ENCODE assay signal across 19 cellular contexts in genomic region chr7:25858200-25858561, GRCh38.
DNase-seq lines count a peak whose midpoint lies in the region; TF ChIP-seq lines count a peak whose summit lies in the region.
"Had no signal": no experiment of that assay in that cellular context is flagged by ENCODE, and none has a peak within 500 bp of the region (broad histone marks: within the 10 kb centered on the region; RNA-seq: fewer than 3 reads in every experiment).

No MANE protein-coding gene starts in this region.

- no peaks in the 10 kb centered on the region for H3K36me3 ChIP-seq in adipocyte (ENCODE audit: control insufficient read depth, insufficient read depth, low read length, severe bottlenecking)
- H3K36me3 ChIP-seq in mesenchymal stem cell (ENCODE audit: control insufficient read depth in 1 of 2, insufficient read depth in 2 of 2, low read depth in 1 of 2, low read length in 2 of 2): no peaks in the 10 kb centered on the region
- no peaks in the 10 kb centered on the region for H3K36me3 ChIP-seq in transverse colon
- H3K36me3 ChIP-seq: ascending aorta, esophagus muscularis mucosa, uterus had no signal

- no peak overlapping the region for H2AFZ ChIP-seq in mesenchymal stem cell (ENCODE audit: low read depth, low read length)
- H2AFZ ChIP-seq: PC-9 had no signal

- H3K9ac ChIP-seq in adipocyte (ENCODE audit: low read length) (no peak overlapping the region), mesenchymal stem cell (ENCODE audit: low read length) (no peak overlapping the region)
- H3K9ac ChIP-seq: KMS-11 had no signal

- H3K9me3 ChIP-seq in adipocyte (ENCODE audit: control insufficient read depth, low read length) (no peaks in the 10 kb centered on the region), mesenchymal stem cell (ENCODE audit: control insufficient read depth, low read length) (no peaks in the 10 kb centered on the region), transverse colon (no peaks in the 10 kb centered on the region)
- H3K9me3 ChIP-seq: esophagus muscularis mucosa, uterus had no signal

- DNase-seq in NCI-H510A treated with DMSO at 0.1 percent for 48 hours (lab: John Stamatoyannopoulos, UW) (peak; percentile 70), NCI-H510A (lab: John Stamatoyannopoulos, UW) (no peak), adipocyte (ENCODE audit: low read depth) (no peak), mesenchymal stem cell (no peak), transverse colon (no peak), iPS-NIHi7 (ENCODE audit: extremely low spot score) (no peak), ecto neural progenitor cell (ENCODE audit: low spot score) (no peak), NCI-H1436 (lab: John Stamatoyannopoulos, UW) (no peak)
- DNase-seq: activated naive CD4-positive, alpha-beta T cell treated with anti-CD3 and anti-CD28 coated beads, Interleukin-2, amount 50 U/mL, for 16 hours; activated T-cell treated with anti-CD3 and anti-CD28 coated beads, Interleukin-2, amount 50 U/mL, for 4 hours; effector CD4-positive, alpha-beta T cell; HFFc6; natural killer cell; PC-9; stimulated activated CD4-positive, alpha-beta T cell treated with anti-CD3 and anti-CD28 coated beads, Interleukin-4, amount 100 ng/mL, for 24 hours had no signal

- H3K4ac ChIP-seq in mesenchymal stem cell (ENCODE audit: low read depth in 1 of 2, low read length in 2 of 2): peak overlapping the region; percentile 92 to 99

- peaks cover 31% of the 10 kb centered on the region for H3K4me1 ChIP-seq in adipocyte (ENCODE audit: control insufficient read depth, insufficient read depth, low read length)
- H3K4me1 ChIP-seq in mesenchymal stem cell (ENCODE audit: control insufficient read depth, insufficient read depth, low read depth, low read length): peaks cover 13% of the 10 kb centered on the region
- peaks cover 7 to 56% (median 31%) of the 10 kb centered on the region in 4 donors for H3K4me1 ChIP-seq in transverse colon
- H3K4me1 ChIP-seq: ascending aorta had no signal

- H2AK5ac ChIP-seq in mesenchymal stem cell (ENCODE audit: low read length, severe bottlenecking): peak overlapping the region; percentile 96

- peaks cover 3% of the 10 kb centered on the region for H3K27me3 ChIP-seq in adipocyte (replicated peaks; ENCODE audit: control insufficient read depth, insufficient read depth, low read length)
- peaks cover 0 to 3% of the 10 kb centered on the region in 2 experiments for H3K27me3 ChIP-seq in mesenchymal stem cell (ENCODE audit: control insufficient read depth in 1 of 2, insufficient read depth in 1 of 2, low read length in 2 of 2)
- H3K27me3 ChIP-seq in transverse colon: peaks cover 96% of the 10 kb centered on the region

- H3K4me2 ChIP-seq in mesenchymal stem cell (ENCODE audit: low read length, poor library complexity, severe bottlenecking): peak overlapping the region; percentile 87

- 8% methylated on average over 7 of the region's 9 CpGs for WGBS in mesenchymal stem cell
- 29 to 33% methylated on average over 6 to 9 of the region's 9 CpGs for WGBS in transverse colon (ENCODE audit: low coverage in 1 of 2), 2 donors

- no peak for TF ChIP-seq CTCF in transverse colon (IDR thresholded peaks at IDR 0.05)

- peak overlapping the region; percentile 94 for H2BK5ac ChIP-seq in mesenchymal stem cell (ENCODE audit: low read depth, low read length, poor library complexity, severe bottlenecking)

- TF ChIP-seq EP300 in transverse colon (IDR thresholded peaks at IDR 0.05; ENCODE audit: low read depth): no peak

- intact Hi-C loops in transverse colon (cut with DNase I; ENCODE audit: low total_unique reads): loop anchor here (10.0 kb wide), 1 partner anchor 1307 kb away; the partner anchor contains the start of gene HOXA9

- peak overlapping the region; percentile 99 for H4K8ac ChIP-seq in mesenchymal stem cell (ENCODE audit: low read length)

- H3K79me1 ChIP-seq in mesenchymal stem cell (replicated peaks; ENCODE audit: low read length, poor library complexity, severe bottlenecking): peaks cover 12% of the 10 kb centered on the region

- H3K18ac ChIP-seq in mesenchymal stem cell (ENCODE audit: low read depth in 1 of 2, low read length in 2 of 2): peak overlapping the region; percentile 99

- peak overlapping the region; percentile 99 for H3K27ac ChIP-seq in mesenchymal stem cell (ENCODE audit: low read length, poor library complexity, severe bottlenecking)
- peak overlapping the region; percentile 87 to 94 (median 88) for H3K27ac ChIP-seq in transverse colon
- H3K27ac ChIP-seq: ascending aorta, esophagus muscularis mucosa, KMS-11, PC-9 had no signal

- in situ Hi-C loops in transverse colon (cut with MboI; ENCODE audit: low pct_ligation_motif_present in 1 of 4, low pct_unique_long_range_greater_than_20kb in 1 of 4, low sequenced_read_pairs in 3 of 4): loop anchor here (10.0 to 25.0 kb wide), 5 partner anchors 593 to 1329 kb away; partner anchors contain the start of genes HOXA11 (in 3 of the 4), SKAP2 (in 3 of the 4), HOXA10 (in 1 of the 4) and HOXA3 (in 1 of the 4)

- peak overlapping the region; percentile 86 for H3K4me3 ChIP-seq in adipocyte (ENCODE audit: low read length)
- peak overlapping the region in 1 of 2 experiments; percentile 41 for H3K4me3 ChIP-seq in mesenchymal stem cell (ENCODE audit: insufficient read depth in 1 of 2, low read depth in 1 of 2, low read length in 2 of 2)
- peak overlapping the region in 2 of 4 donors; percentile 40 to 53 for H3K4me3 ChIP-seq in transverse colon
- H3K4me3 ChIP-seq: PC-9 had no signal

- H2BK12ac ChIP-seq in mesenchymal stem cell (ENCODE audit: low read length in 2 of 2): peak overlapping the region; percentile 96 to 99

- H4K91ac ChIP-seq in mesenchymal stem cell (ENCODE audit: low read length): peak overlapping the region; percentile 100

- peak overlapping the region in 1 of 2 experiments; percentile 97 for H3K14ac ChIP-seq in mesenchymal stem cell (ENCODE audit: low read length in 2 of 2)

- H2BK15ac ChIP-seq in mesenchymal stem cell (ENCODE audit: low read depth, poor library complexity, severe bottlenecking): peak overlapping the region; percentile 98

- TF ChIP-seq POLR2A in transverse colon (IDR thresholded peaks at IDR 0.05): no peak

- H2BK120ac ChIP-seq in mesenchymal stem cell (ENCODE audit: low read depth, low read length): peak overlapping the region; percentile 100

- peak overlapping the region; percentile 92 to 99 for H3K23ac ChIP-seq in mesenchymal stem cell (ENCODE audit: low read length in 2 of 2)
